1 cellular context compared by ENCODE assay signal in genomic region chr12:109586385-109587296, GRCh38.
TF ChIP-seq lines count a peak whose summit lies in the region.

No MANE protein-coding gene starts in this region.

TF ChIP-seq in HepG2, 621 proteins besides CTCF, POLR2A, EP300 and RAD21 (continued from another document and continues in another):
- TF ChIP-seq BCL3 (CRISPR knock-in tag; IDR thresholded peaks at IDR 0.05) (no peak), ZNF224 (CRISPR knock-in tag; IDR thresholded peaks at IDR 0.05) (no peak), ZNF644 (CRISPR knock-in tag; IDR thresholded peaks at IDR 0.05; ENCODE audit: low read depth) (no peak), KLF16 (CRISPR knock-in tag; IDR thresholded peaks at IDR 0.05) (no peak), YY1 (IDR thresholded peaks at IDR 0.05; ENCODE audit: insufficient read depth, insufficient replicate concordance, low read depth, low read length) (peak; percentile 30), AGO1 (IDR thresholded peaks at IDR 0.05; ENCODE audit: low read depth, low read length, poor library complexity, severe bottlenecking) (no peak), DNMT3B (CRISPR knock-in tag; conservative IDR thresholded peaks at IDR 0.05) (no peak), ZNF383 (CRISPR knock-in tag; IDR thresholded peaks at IDR 0.05; ENCODE audit: borderline replicate concordance) (no peak), ZNF253 (CRISPR knock-in tag; IDR thresholded peaks at IDR 0.05; ENCODE audit: borderline replicate concordance) (no peak), ZMAT3 (CRISPR knock-in tag; conservative IDR thresholded peaks at IDR 0.05) (no peak), KDM6A (CRISPR knock-in tag; IDR thresholded peaks at IDR 0.05; ENCODE audit: low read depth) (no peak), ZNF446 (CRISPR knock-in tag; IDR thresholded peaks at IDR 0.05) (no peak), ZNF510 (CRISPR knock-in tag; IDR thresholded peaks at IDR 0.05; ENCODE audit: low read depth) (no peak), HES4 (CRISPR knock-in tag; IDR thresholded peaks at IDR 0.05; ENCODE audit: borderline replicate concordance) (no peak), SIN3B (IDR thresholded peaks at IDR 0.05; ENCODE audit: low read length) (no peak), PHF21A (CRISPR knock-in tag; IDR thresholded peaks at IDR 0.05) (0 out of 2 replicates have a peak, but pooled peaks have one; percentile 41), ZNF83 (CRISPR knock-in tag; IDR thresholded peaks at IDR 0.05; ENCODE audit: borderline replicate concordance) (no peak), ZNF782 (CRISPR knock-in tag; IDR thresholded peaks at IDR 0.05; ENCODE audit: borderline replicate concordance) (no peak), ZNF264 (CRISPR knock-in tag; IDR thresholded peaks at IDR 0.05) (no peak), ARHGAP35 (CRISPR knock-in tag; IDR thresholded peaks at IDR 0.05; ENCODE audit: borderline replicate concordance) (no peak), ZNF670 (CRISPR knock-in tag; IDR thresholded peaks at IDR 0.05; ENCODE audit: borderline replicate concordance) (no peak), E2F2 (CRISPR knock-in tag; IDR thresholded peaks at IDR 0.05; ENCODE audit: borderline replicate concordance) (no peak), RFXAP (CRISPR knock-in tag; IDR thresholded peaks at IDR 0.05; ENCODE audit: borderline replicate concordance) (0 out of 2 replicates have a peak, but pooled peaks have one; percentile 10), ZNF317 (CRISPR knock-in tag; IDR thresholded peaks at IDR 0.05) (no peak), ATF5 (CRISPR knock-in tag; IDR thresholded peaks at IDR 0.05; ENCODE audit: low read depth) (no peak), ZNF775 (CRISPR knock-in tag; IDR thresholded peaks at IDR 0.05; ENCODE audit: borderline replicate concordance) (no peak), MED1 (CRISPR knock-in tag; IDR thresholded peaks at IDR 0.05) (0 out of 2 replicates have a peak, but pooled peaks have one; percentile 30), GLMP (CRISPR knock-in tag; IDR thresholded peaks at IDR 0.05; ENCODE audit: borderline replicate concordance) (no peak), ATAD3A (CRISPR knock-in tag; IDR thresholded peaks at IDR 0.05) (no peak), ZNF350 (CRISPR knock-in tag; IDR thresholded peaks at IDR 0.05; ENCODE audit: borderline replicate concordance, low read depth) (no peak), YEATS4 (CRISPR knock-in tag; IDR thresholded peaks at IDR 0.05; ENCODE audit: borderline replicate concordance) (no peak), KDM5B (CRISPR knock-in tag; IDR thresholded peaks at IDR 0.05; ENCODE audit: borderline replicate concordance) (0 out of 2 replicates have a peak, but pooled peaks have one; percentile 9), ZNF326 (CRISPR knock-in tag; IDR thresholded peaks at IDR 0.05; ENCODE audit: borderline replicate concordance) (no peak), ZNF142 (CRISPR knock-in tag; IDR thresholded peaks at IDR 0.05) (no peak), FOXO1 (CRISPR knock-in tag; IDR thresholded peaks at IDR 0.05) (no peak), MBNL3 (CRISPR knock-in tag; conservative IDR thresholded peaks at IDR 0.05) (no peak)
- TF ChIP-seq, protein P1, sequence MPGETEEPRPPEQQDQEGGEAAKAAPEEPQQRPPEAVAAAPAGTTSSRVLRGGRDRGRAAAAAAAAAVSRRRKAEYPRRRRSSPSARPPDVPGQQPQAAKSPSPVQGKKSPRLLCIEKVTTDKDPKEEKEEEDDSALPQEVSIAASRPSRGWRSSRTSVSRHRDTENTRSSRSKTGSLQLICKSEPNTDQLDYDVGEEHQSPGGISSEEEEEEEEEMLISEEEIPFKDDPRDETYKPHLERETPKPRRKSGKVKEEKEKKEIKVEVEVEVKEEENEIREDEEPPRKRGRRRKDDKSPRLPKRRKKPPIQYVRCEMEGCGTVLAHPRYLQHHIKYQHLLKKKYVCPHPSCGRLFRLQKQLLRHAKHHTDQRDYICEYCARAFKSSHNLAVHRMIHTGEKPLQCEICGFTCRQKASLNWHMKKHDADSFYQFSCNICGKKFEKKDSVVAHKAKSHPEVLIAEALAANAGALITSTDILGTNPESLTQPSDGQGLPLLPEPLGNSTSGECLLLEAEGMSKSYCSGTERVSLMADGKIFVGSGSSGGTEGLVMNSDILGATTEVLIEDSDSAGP (CRISPR knock-in tag; IDR thresholded peaks at IDR 0.05; ENCODE audit: borderline replicate concordance), result peak; percentile 34; the same call in 1 of the 2 replicates
- TF ChIP-seq, protein P2, sequence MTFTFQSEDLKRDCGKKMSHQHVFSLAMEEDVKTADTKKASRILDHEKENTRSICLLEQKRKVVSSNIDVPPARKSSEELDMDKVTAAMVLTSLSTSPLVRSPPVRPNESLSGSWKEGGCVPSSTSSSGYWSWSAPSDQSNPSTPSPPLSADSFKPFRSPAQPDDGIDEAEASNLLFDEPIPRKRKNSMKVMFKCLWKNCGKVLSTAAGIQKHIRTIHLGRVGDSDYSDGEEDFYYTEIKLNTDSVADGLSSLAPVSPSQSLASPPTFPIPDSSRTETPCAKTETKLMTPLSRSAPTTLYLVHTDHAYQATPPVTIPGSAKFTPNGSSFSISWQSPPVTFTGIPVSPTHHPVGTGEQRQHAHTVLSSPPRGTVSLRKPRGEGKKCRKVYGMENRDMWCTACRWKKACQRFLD (CRISPR knock-in tag; IDR thresholded peaks at IDR 0.05; ENCODE audit: borderline replicate concordance), result no peak
- TF ChIP-seq, protein P3, sequence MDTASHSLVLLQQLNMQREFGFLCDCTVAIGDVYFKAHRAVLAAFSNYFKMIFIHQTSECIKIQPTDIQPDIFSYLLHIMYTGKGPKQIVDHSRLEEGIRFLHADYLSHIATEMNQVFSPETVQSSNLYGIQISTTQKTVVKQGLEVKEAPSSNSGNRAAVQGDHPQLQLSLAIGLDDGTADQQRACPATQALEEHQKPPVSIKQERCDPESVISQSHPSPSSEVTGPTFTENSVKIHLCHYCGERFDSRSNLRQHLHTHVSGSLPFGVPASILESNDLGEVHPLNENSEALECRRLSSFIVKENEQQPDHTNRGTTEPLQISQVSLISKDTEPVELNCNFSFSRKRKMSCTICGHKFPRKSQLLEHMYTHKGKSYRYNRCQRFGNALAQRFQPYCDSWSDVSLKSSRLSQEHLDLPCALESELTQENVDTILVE (CRISPR knock-in tag; IDR thresholded peaks at IDR 0.05), result no peak
- TF ChIP-seq, protein P4, sequence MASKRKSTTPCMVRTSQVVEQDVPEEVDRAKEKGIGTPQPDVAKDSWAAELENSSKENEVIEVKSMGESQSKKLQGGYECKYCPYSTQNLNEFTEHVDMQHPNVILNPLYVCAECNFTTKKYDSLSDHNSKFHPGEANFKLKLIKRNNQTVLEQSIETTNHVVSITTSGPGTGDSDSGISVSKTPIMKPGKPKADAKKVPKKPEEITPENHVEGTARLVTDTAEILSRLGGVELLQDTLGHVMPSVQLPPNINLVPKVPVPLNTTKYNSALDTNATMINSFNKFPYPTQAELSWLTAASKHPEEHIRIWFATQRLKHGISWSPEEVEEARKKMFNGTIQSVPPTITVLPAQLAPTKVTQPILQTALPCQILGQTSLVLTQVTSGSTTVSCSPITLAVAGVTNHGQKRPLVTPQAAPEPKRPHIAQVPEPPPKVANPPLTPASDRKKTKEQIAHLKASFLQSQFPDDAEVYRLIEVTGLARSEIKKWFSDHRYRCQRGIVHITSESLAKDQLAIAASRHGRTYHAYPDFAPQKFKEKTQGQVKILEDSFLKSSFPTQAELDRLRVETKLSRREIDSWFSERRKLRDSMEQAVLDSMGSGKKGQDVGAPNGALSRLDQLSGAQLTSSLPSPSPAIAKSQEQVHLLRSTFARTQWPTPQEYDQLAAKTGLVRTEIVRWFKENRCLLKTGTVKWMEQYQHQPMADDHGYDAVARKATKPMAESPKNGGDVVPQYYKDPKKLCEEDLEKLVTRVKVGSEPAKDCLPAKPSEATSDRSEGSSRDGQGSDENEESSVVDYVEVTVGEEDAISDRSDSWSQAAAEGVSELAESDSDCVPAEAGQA (IDR thresholded peaks at IDR 0.05; ENCODE audit: low read depth), result no peak
- TF ChIP-seq, protein P4 (CRISPR knock-in tag; IDR thresholded peaks at IDR 0.05; ENCODE audit: borderline replicate concordance), result no peak
- TF ChIP-seq, protein P5, sequence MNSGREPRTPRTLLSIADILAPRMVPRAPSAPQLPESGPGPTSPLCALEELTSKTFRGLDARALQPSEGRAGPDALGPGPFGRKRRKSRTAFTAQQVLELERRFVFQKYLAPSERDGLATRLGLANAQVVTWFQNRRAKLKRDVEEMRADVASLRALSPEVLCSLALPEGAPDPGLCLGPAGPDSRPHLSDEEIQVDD (CRISPR knock-in tag; IDR thresholded peaks at IDR 0.05; ENCODE audit: borderline replicate concordance), result no peak
